7 cellular contexts compared by ENCODE assay signal in genomic region chr7:28231181-28231580, GRCh38. TPM values are rescaled to one million over a fixed set of nuclear protein-coding genes. Genes with fewer than 3 reads are reported as not detected.
"Had no signal": no experiment of that assay in that cellular context is flagged by ENCODE, and none has a peak within 500 bp of the region (broad histone marks: within the 10 kb centered on the region; RNA-seq: fewer than 3 reads in every experiment).

No MANE protein-coding gene starts in this region.

- H3K27ac Mint-ChIP-seq: H9 had no signal

- ATAC-seq: K562 had no signal

- H3K4me3 Mint-ChIP-seq: H9 had no signal

- DNase-seq: GOT3, H9, HCEC 1CT, IMR-90, KG1 had no signal

- H3K9me3 Mint-ChIP-seq: H9 had no signal

- H3K4me3 ChIP-seq: K562 had no signal

RNA-seq across cellular contexts. Expression of gene JAZF1, which starts 50.6 kb away (rescaled TPM):
- total RNA-seq: HT-29 had no signal
